21 cellular contexts compared by ENCODE assay signal in genomic region chr9:125426926-125427325, GRCh38.
DNase-seq lines count a peak whose midpoint lies in the region; ATAC-seq, FAIRE-seq and TF ChIP-seq lines count a peak whose summit lies in the region.
"Had no signal": no experiment of that assay in that cellular context is flagged by ENCODE, and none has a peak within 500 bp of the region (broad histone marks: within the 10 kb centered on the region; RNA-seq: fewer than 3 reads in every experiment).

No MANE protein-coding gene starts in this region.

- no peak overlapping the region for H3K4me3 ChIP-seq in HEK293 (ENCODE audit: low read depth, low read length)
- no peak overlapping the region for H3K4me3 ChIP-seq in NT2/D1 (ENCODE audit: insufficient read length, low read depth)
- no peak overlapping the region for H3K4me3 ChIP-seq in mesenchymal stem cell (ENCODE audit: insufficient read depth in 1 of 2, low read depth in 1 of 2, low read length in 2 of 2)
- H3K4me3 ChIP-seq in neural progenitor cell, result no peak overlapping the region
- H3K4me3 ChIP-seq in HepG2 (replicated peaks in 1 of 3; ENCODE audit: insufficient read depth in 1 of 3, low read depth in 2 of 3, low read length in 3 of 3), result no peak overlapping the region
- H3K4me3 ChIP-seq: GM12878, GM23338, HAP-1 had no signal

- no peak overlapping the region for H2BK5ac ChIP-seq in mesenchymal stem cell (ENCODE audit: low read depth, low read length, poor library complexity, severe bottlenecking)

- peaks cover 5% of the 10 kb centered on the region for H3F3A ChIP-seq in neural progenitor cell (ENCODE audit: low read depth)

- TF ChIP-seq CTCF in HEK293 (tag by site-specific recombination; IDR thresholded peaks at IDR 0.05) (no peak), neural progenitor cell (IDR thresholded peaks at IDR 0.05) (no peak), HepG2 (CRISPR knock-in tag; IDR thresholded peaks at IDR 0.05) (no peak)

- H3K4me3 Mint-ChIP-seq in neural progenitor cell, result no peak overlapping the region
- H3K4me3 Mint-ChIP-seq in activated T-helper 2 cell treated with anti-CD3 and anti-CD28 coated beads, Interferon-gamma antibody, Interleukin-2, Interleukin-4, amounts not matched to agents 10 μg/mL and 5 μg/mL and 100 μg/mL, durations not matched to agents 14 hours and 24 hours and 36 hours (ENCODE audit: low read depth), result no peak overlapping the region
- H3K4me3 Mint-ChIP-seq: CD4-positive, alpha-beta memory T cell; GM23338 had no signal

- H3K36me3 ChIP-seq in HEK293 (ENCODE audit: control insufficient read depth in 2 of 2, insufficient read depth in 1 of 2, low read length in 2 of 2) (no peaks in the 10 kb centered on the region), NT2/D1 (ENCODE audit: insufficient read depth, insufficient read length, low read length) (no peaks in the 10 kb centered on the region), mesenchymal stem cell (ENCODE audit: control insufficient read depth in 1 of 2, insufficient read depth in 2 of 2, low read depth in 1 of 2, low read length in 2 of 2) (no peaks in the 10 kb centered on the region), neural progenitor cell (no peaks in the 10 kb centered on the region), HepG2 (replicated peaks in 1 of 2; ENCODE audit: control insufficient read depth in 1 of 2, insufficient read depth in 2 of 2, low read length in 2 of 2) (no peaks in the 10 kb centered on the region)
- H3K36me3 ChIP-seq: HAP-1 had no signal

- no TSS peak for BruUV-seq in HepG2 (replicated peaks; lab: Mats Ljungman, UMichigan)

- H2BK12ac ChIP-seq in mesenchymal stem cell (ENCODE audit: low read length in 2 of 2), result no peak overlapping the region

- no peaks in the 10 kb centered on the region for H3K27me3 ChIP-seq in NT2/D1 (ENCODE audit: insufficient read depth, insufficient read length)
- H3K27me3 ChIP-seq in mesenchymal stem cell (ENCODE audit: control insufficient read depth in 1 of 2, insufficient read depth in 1 of 2, low read length in 2 of 2), result peaks cover 0 to 3% of the 10 kb centered on the region in 2 experiments
- no peaks in the 10 kb centered on the region for H3K27me3 ChIP-seq in neural progenitor cell
- peaks cover 1 to 8% of the 10 kb centered on the region in 2 experiments; a peak in 1 of 5 replicates for H3K27me3 ChIP-seq in HepG2 (ENCODE audit: control insufficient read depth in 1 of 2, insufficient read depth in 2 of 2, low read length in 2 of 2)

- H3K27ac ChIP-seq in HEK293 (ENCODE audit: extremely low read depth, low read depth, low read length) (no peak overlapping the region), mesenchymal stem cell (ENCODE audit: low read length, poor library complexity, severe bottlenecking) (no peak overlapping the region), neural progenitor cell (no peak overlapping the region), HepG2 (ENCODE audit: extremely low read length, insufficient read depth, low read length) (no peak overlapping the region)

- no peak overlapping the region for H3K14ac ChIP-seq in mesenchymal stem cell (ENCODE audit: low read length in 2 of 2)

- WGBS in mesenchymal stem cell, result 98% methylated on average over 17 of the region's 17 CpGs
- 75% methylated on average over 11 of the region's 17 CpGs for WGBS in HepG2 (ENCODE audit: low lambda C conversion rate)

- POLR2A ChIA-PET in HEK293 (lab: Yijun Ruan, JAX) (no interaction called here), HepG2 (lab: Yijun Ruan, JAX) (no interaction called here)

- in situ Hi-C loops in HepG2 (cut with HindIII; ENCODE audit: extremely low pct_ligation_motif_present, low pct_unique_long_range_greater_than_20kb), result no loop called here

- CTCF ChIA-PET in HEK293 (lab: Yijun Ruan, JAX), result interaction anchor here (0.6 to 0.7 kb wide), 2 partner anchors 205 to 769 kb away, joined by 3 to 4 read pairs; no protein-coding TSS in a partner anchor
- CTCF ChIA-PET in HepG2 (lab: Yijun Ruan, JAX; ENCODE audit: low intra/inter-chr PET ratio, low total read pairs), result no interaction called here

- H3K36me3 Mint-ChIP-seq in neural progenitor cell, result no peaks in the 10 kb centered on the region
- no peaks in the 10 kb centered on the region for H3K36me3 Mint-ChIP-seq in activated T-helper 2 cell treated with anti-CD3 and anti-CD28 coated beads, Interferon-gamma antibody, Interleukin-2, Interleukin-4, amounts not matched to agents 10 μg/mL and 5 μg/mL and 100 μg/mL, durations not matched to agents 14 hours and 24 hours and 36 hours (ENCODE audit: low read depth)
- H3K36me3 Mint-ChIP-seq: CD4-positive, alpha-beta memory T cell had no signal

- no peaks in the 10 kb centered on the region for H3K9me3 ChIP-seq in HEK293 (ENCODE audit: control insufficient read depth, insufficient read depth, low read depth, low read length)
- H3K9me3 ChIP-seq in NT2/D1 (ENCODE audit: insufficient read depth, low read length), result no peaks in the 10 kb centered on the region
- H3K9me3 ChIP-seq in mesenchymal stem cell (ENCODE audit: control insufficient read depth, low read length), result no peaks in the 10 kb centered on the region
- H3K9me3 ChIP-seq in neural progenitor cell (ENCODE audit: low read depth), result no peaks in the 10 kb centered on the region
- no peaks in the 10 kb centered on the region for H3K9me3 ChIP-seq in HepG2 (ENCODE audit: low read length)
- H3K9me3 ChIP-seq: Caco-2, HAP-1 had no signal

- intact Hi-C loops in activated T-helper 2 cell treated with anti-CD3 and anti-CD28 coated beads, Interferon-gamma antibody, Interleukin-2, Interleukin-4, amounts not matched to agents 10 μg/mL and 5 μg/mL and 100 μg/mL, durations not matched to agents 14 hours and 24 hours and 36 hours (cut with micrococcal nuclease), result no loop called here
- intact Hi-C loops in HepG2 (cut with micrococcal nuclease; ENCODE audit: unreplicated experiment), result loop anchor here (5.0 kb wide), 1 partner anchor 205 kb away; no protein-coding TSS in a partner anchor

- peak overlapping the region; percentile 13 for H3K9ac ChIP-seq in NT2/D1 (ENCODE audit: insufficient read length, low read depth)
- H3K9ac ChIP-seq in mesenchymal stem cell (ENCODE audit: low read length), result no peak overlapping the region
- no peak overlapping the region for H3K9ac ChIP-seq in neural progenitor cell
- H3K9ac ChIP-seq in HepG2 (ENCODE audit: insufficient read depth, low read depth, low read length), result no peak overlapping the region

- no peak overlapping the region for H3K23ac ChIP-seq in mesenchymal stem cell (ENCODE audit: low read length in 2 of 2)

- H3K4me2 ChIP-seq in mesenchymal stem cell (ENCODE audit: low read length, poor library complexity, severe bottlenecking) (no peak overlapping the region), neural progenitor cell (no peak overlapping the region), HepG2 (ENCODE audit: low read depth, low read length) (no peak overlapping the region)
- H3K4me2 ChIP-seq: GM23338 had no signal

- H3K27ac Mint-ChIP-seq in neural progenitor cell, result peak overlapping the region; percentile 33
- H3K27ac Mint-ChIP-seq in activated T-helper 2 cell treated with anti-CD3 and anti-CD28 coated beads, Interferon-gamma antibody, Interleukin-2, Interleukin-4, amounts not matched to agents 10 μg/mL and 5 μg/mL and 100 μg/mL, durations not matched to agents 14 hours and 24 hours and 36 hours, result no peak overlapping the region
- H3K27ac Mint-ChIP-seq: CD4-positive, alpha-beta memory T cell; GM23338 had no signal

- H3K9me3 Mint-ChIP-seq in neural progenitor cell, result no peaks in the 10 kb centered on the region
- no peaks in the 10 kb centered on the region for H3K9me3 Mint-ChIP-seq in activated T-helper 2 cell treated with anti-CD3 and anti-CD28 coated beads, Interferon-gamma antibody, Interleukin-2, Interleukin-4, amounts not matched to agents 10 μg/mL and 5 μg/mL and 100 μg/mL, durations not matched to agents 14 hours and 24 hours and 36 hours
- H3K9me3 Mint-ChIP-seq: CD4-positive, alpha-beta memory T cell; GM23338 had no signal

- no peak overlapping the region for H3K4ac ChIP-seq in mesenchymal stem cell (ENCODE audit: low read depth in 1 of 2, low read length in 2 of 2)

- H3K4me1 ChIP-seq in HEK293 (ENCODE audit: control insufficient read depth, insufficient read depth, low read length) (no peaks in the 10 kb centered on the region), NT2/D1 (ENCODE audit: insufficient read depth, insufficient read length) (peaks cover 3% of the 10 kb centered on the region), mesenchymal stem cell (ENCODE audit: control insufficient read depth, insufficient read depth, low read depth, low read length) (peaks cover 2% of the 10 kb centered on the region), neural progenitor cell (no peaks in the 10 kb centered on the region), HepG2 (ENCODE audit: insufficient read depth, low read length) (peaks cover 67% of the 10 kb centered on the region)
- H3K4me1 ChIP-seq: HAP-1 had no signal

- no peaks in the 10 kb centered on the region for H3K79me1 ChIP-seq in mesenchymal stem cell (replicated peaks; ENCODE audit: low read length, poor library complexity, severe bottlenecking)

- DNase-seq in NT2/D1 (ENCODE audit: low read depth, low spot score) (no peak), mesenchymal stem cell (no peak), neural progenitor cell (ENCODE audit: low spot score) (no peak), T1000 (lab: John Stamatoyannopoulos, UW) (no peak), amygdala (lab: John Stamatoyannopoulos, UW) (no peak), HepG2 (ENCODE audit: low spot score) (no peak)
- DNase-seq in activated T-helper 2 cell treated with anti-CD3 and anti-CD28 coated beads, Interferon-gamma antibody, Interleukin-2, Interleukin-4, amounts not matched to agents 10 μg/mL and 5 μg/mL and 100 μg/mL, durations not matched to agents 14 hours and 24 hours and 36 hours (ENCODE audit: low spot score), result no peak
- DNase-seq: C1 segment of cervical spinal cord; Caco-2; CD4-positive, alpha-beta memory T cell; DMS 273 treated with DMSO at 0.1 percent for 48 hours; DMS79; EL; GDM1 had no signal

- peak overlapping the region; percentile 25 for H4K91ac ChIP-seq in mesenchymal stem cell (ENCODE audit: low read length)

- no peaks in the 10 kb centered on the region for H3K27me3 Mint-ChIP-seq in neural progenitor cell (ENCODE audit: insufficient read depth, low read depth)
- no peaks in the 10 kb centered on the region for H3K27me3 Mint-ChIP-seq in activated T-helper 2 cell treated with anti-CD3 and anti-CD28 coated beads, Interferon-gamma antibody, Interleukin-2, Interleukin-4, amounts not matched to agents 10 μg/mL and 5 μg/mL and 100 μg/mL, durations not matched to agents 14 hours and 24 hours and 36 hours (ENCODE audit: low read depth)
- H3K27me3 Mint-ChIP-seq: CD4-positive, alpha-beta memory T cell had no signal

- H3K4me1 Mint-ChIP-seq in neural progenitor cell, result peaks cover 18% of the 10 kb centered on the region
- no peaks in the 10 kb centered on the region for H3K4me1 Mint-ChIP-seq in activated T-helper 2 cell treated with anti-CD3 and anti-CD28 coated beads, Interferon-gamma antibody, Interleukin-2, Interleukin-4, amounts not matched to agents 10 μg/mL and 5 μg/mL and 100 μg/mL, durations not matched to agents 14 hours and 24 hours and 36 hours (ENCODE audit: low read depth)
- H3K4me1 Mint-ChIP-seq: CD4-positive, alpha-beta memory T cell had no signal

- H2BK15ac ChIP-seq in mesenchymal stem cell (ENCODE audit: low read depth, poor library complexity, severe bottlenecking), result no peak overlapping the region

- no peak for TF ChIP-seq RAD21 in HepG2 (CRISPR knock-in tag; IDR thresholded peaks at IDR 0.05)

- TF ChIP-seq POLR2A in HepG2 (IDR thresholded peaks at IDR 0.05; ENCODE audit: insufficient read depth in 1 of 2, low read depth in 2 of 2, low read length in 2 of 2), result no peak

- ATAC-seq in HepG2, result no peak
- ATAC-seq: GM23338 had no signal

- H3K79me2 ChIP-seq in neural progenitor cell (ENCODE audit: low read depth) (no peaks in the 10 kb centered on the region), HepG2 (ENCODE audit: insufficient read depth, low read length) (no peaks in the 10 kb centered on the region)

- H4K20me1 ChIP-seq in neural progenitor cell (ENCODE audit: low read depth) (no peaks in the 10 kb centered on the region), HepG2 (ENCODE audit: insufficient read depth, low read length) (no peaks in the 10 kb centered on the region)

- H3K18ac ChIP-seq in mesenchymal stem cell (ENCODE audit: low read depth in 1 of 2, low read length in 2 of 2), result no peak overlapping the region

- H4K8ac ChIP-seq in mesenchymal stem cell (ENCODE audit: low read length), result no peak overlapping the region

- H2AFZ ChIP-seq in mesenchymal stem cell (ENCODE audit: low read depth, low read length) (no peak overlapping the region), neural progenitor cell (replicated peaks) (no peak overlapping the region), HepG2 (ENCODE audit: low read length) (no peak overlapping the region)

- no peak overlapping the region for H2AK5ac ChIP-seq in mesenchymal stem cell (ENCODE audit: low read length, severe bottlenecking)

- TF ChIP-seq EP300 in HepG2 (IDR thresholded peaks at IDR 0.05; ENCODE audit: low read depth in 2 of 2, low read length in 2 of 2) (no peak), HepG2 (CRISPR knock-in tag; IDR thresholded peaks at IDR 0.05; ENCODE audit: borderline replicate concordance) (no peak)

- H2BK120ac ChIP-seq in mesenchymal stem cell (ENCODE audit: low read depth, low read length), result no peak overlapping the region

- FAIRE-seq in HepG2 (lab: Jason Lieb, UNC), result no peak
- FAIRE-seq: D721Med, GM12878, GM19239, H54 had no signal
